8 cellular contexts compared by ENCODE assay signal in the genomic region with DNA sequence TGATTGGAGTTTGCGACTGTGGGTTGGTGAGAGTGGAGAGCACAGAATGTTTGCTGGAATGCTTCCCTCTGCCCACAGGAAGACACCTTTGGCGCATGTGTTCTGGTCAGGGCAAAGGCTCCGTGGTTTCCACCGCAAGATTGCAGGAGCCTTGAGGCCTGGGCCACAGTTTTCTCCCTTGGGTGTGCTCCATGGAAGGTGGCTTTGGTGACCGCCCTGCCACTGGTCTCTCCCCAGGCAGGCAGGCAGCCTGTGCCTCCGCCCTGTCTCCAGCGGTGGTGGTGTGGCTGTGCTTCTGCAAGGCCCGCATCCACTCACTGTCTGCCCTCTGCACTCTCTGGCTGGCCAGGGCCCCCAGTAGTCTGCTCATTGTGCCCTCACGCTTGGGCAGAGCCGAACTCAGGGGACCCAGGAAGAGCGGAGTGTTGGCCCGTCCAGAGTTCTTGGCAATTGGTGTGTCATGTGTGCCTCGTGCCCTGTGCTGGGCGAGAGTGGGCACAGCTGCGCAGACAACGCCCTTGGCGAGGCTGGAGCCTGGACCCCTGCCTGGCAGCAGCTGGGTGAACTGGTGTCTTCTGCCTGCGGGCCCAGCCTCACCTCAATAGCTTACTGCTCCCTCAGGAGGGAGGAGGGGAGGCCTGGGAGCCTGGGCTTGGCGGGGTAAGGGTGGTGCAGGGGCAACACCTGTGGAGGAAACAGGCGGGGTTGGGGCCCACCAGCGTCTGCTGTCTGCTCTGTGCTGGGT. TPM values are rescaled to one million over a fixed set of nuclear protein-coding genes. Genes with fewer than 3 reads are reported as not detected.
DNase-seq lines count a peak whose midpoint lies in the region; ATAC-seq, FAIRE-seq and TF ChIP-seq lines count a peak whose summit lies in the region.

No MANE protein-coding gene starts in this region.

- H4K5ac ChIP-seq in IMR-90 (ENCODE audit: low read depth, low read length), result no peak overlapping the region; the same call in 1 of the 2 replicates

- H3K27me3 ChIP-seq in ACC112 (ENCODE audit: insufficient read depth, low read length), result peaks cover 6% of the 10 kb centered on the region; the same call in 1 of the 2 replicates
- no peaks in the 10 kb centered on the region; the same call in none of the 2 replicates for H3K27me3 ChIP-seq in IMR-90 (ENCODE audit: control insufficient read depth, insufficient read depth, low read length)
- peaks cover 3% of the 10 kb centered on the region for H3K27me3 ChIP-seq in astrocyte (ENCODE audit: insufficient read depth, low read length)

- peak overlapping the region; percentile 74; the same call in 1 of the 2 replicates for H2AK5ac ChIP-seq in IMR-90 (ENCODE audit: low read depth, low read length)

- H2BK5ac ChIP-seq in IMR-90 (ENCODE audit: low read depth, low read length, poor library complexity, severe bottlenecking), result no peak overlapping the region

- no peak for ATAC-seq in IMR-90 (ENCODE audit: low read depth)

- H3K4me2 ChIP-seq in IMR-90 (ENCODE audit: low read depth, low read length) (peak overlapping the region; percentile 93), astrocyte (ENCODE audit: low read length) (peak overlapping the region; percentile 95)

- peak overlapping the region; percentile 97 for H2AK9ac ChIP-seq in IMR-90 (replicated peaks; ENCODE audit: low read depth, low read length, poor library complexity)

- no peak for TF ChIP-seq RAD21 in IMR-90 (IDR thresholded peaks at IDR 0.05; ENCODE audit: low read length)

- no peak overlapping the region for H3K4ac ChIP-seq in IMR-90 (ENCODE audit: low read depth, low read length)

- TF ChIP-seq CTCF in IMR-90 (conservative IDR thresholded peaks at IDR 0.05; ENCODE audit: low read depth, low read length) (no peak), astrocyte (IDR thresholded peaks at IDR 0.05; ENCODE audit: insufficient read depth, low read depth, low read length) (no peak), mesothelial cell of epicardium (IDR thresholded peaks at IDR 0.05; ENCODE audit: unreplicated experiment) (no peak)

- no peak overlapping the region for H3K18ac ChIP-seq in IMR-90 (ENCODE audit: low read depth, low read length)

- H3K23ac ChIP-seq in IMR-90 (ENCODE audit: low read depth, low read length), result no peak overlapping the region

- H3K79me1 ChIP-seq in IMR-90 (ENCODE audit: low read depth in 1 of 2, low read length in 2 of 2), result peaks cover 0 to 53% of the 10 kb centered on the region in 2 experiments; a peak in 2 of 4 replicates

- H3K9me3 ChIP-seq in IMR-90 (ENCODE audit: control insufficient read depth, insufficient read depth, low read length), result no peaks in the 10 kb centered on the region
- no peaks in the 10 kb centered on the region for H3K9me3 ChIP-seq in astrocyte (ENCODE audit: insufficient read depth, low read depth, low read length)

- dilution Hi-C loops in IMR-90 (cut with HindIII; ENCODE audit: low sequenced_read_pairs, unreplicated experiment), result no loop called here

- DNase-seq in IMR-90 (peak; percentile 16), astrocyte (ENCODE audit: low read depth) (peak; percentile 82), mesothelial cell of epicardium (ENCODE audit: low spot score in 2 of 2, unreplicated experiment in 2 of 2) (no peak), DMS153 treated with DMSO at 0.1 percent for 48 hours (lab: John Stamatoyannopoulos, UW; ENCODE audit: unreplicated experiment) (no peak), NK-92 (lab: John Stamatoyannopoulos, UW; ENCODE audit: unreplicated experiment) (no peak), NOMO-1 treated with DMSO at 0.1 percent for 48 hours (lab: John Stamatoyannopoulos, UW; ENCODE audit: unreplicated experiment) (no peak), activated gamma-delta T cell (lab: John Stamatoyannopoulos, UW) (no peak)

- BruUV-seq in IMR-90 (replicated peaks; lab: Mats Ljungman, UMichigan), result no TSS peak

- peak overlapping the region; percentile 91 for H3K27ac ChIP-seq in ACC112 (ENCODE audit: low read depth, low read length)
- H3K27ac ChIP-seq in IMR-90 (ENCODE audit: insufficient read depth, low read length), result peak overlapping the region; percentile 28; the same call in 1 of the 2 replicates
- H3K27ac ChIP-seq in astrocyte (ENCODE audit: low read depth, low read length), result peak overlapping the region; percentile 10

- intact Hi-C loops in IMR-90 (cut with micrococcal nuclease), result loop anchor here (5.0 kb wide), 1 partner anchor 40 kb away; a partner anchor contains a TSS

- H3K14ac ChIP-seq in IMR-90 (replicated peaks; ENCODE audit: low read depth, low read length), result no peak overlapping the region

- 97% methylated on average over 6 of the region's 21 CpGs; no CpG with 5 or more reads in 1 of the 2 experiments for WGBS in IMR-90 (ENCODE audit: extremely low coverage in 2 of 2, insufficient read length in 1 of 2), 2 experiments

- no peaks in the 10 kb centered on the region for H3K36me3 ChIP-seq in ACC112 (ENCODE audit: insufficient read depth, low read length)
- H3K36me3 ChIP-seq in IMR-90 (ENCODE audit: control insufficient read depth, insufficient read depth, low read length), result peaks cover 11% of the 10 kb centered on the region
- H3K36me3 ChIP-seq in astrocyte (ENCODE audit: insufficient read depth, low read length), result peaks cover 2% of the 10 kb centered on the region

- H3K4me3 Mint-ChIP-seq in astrocyte (ENCODE audit: unreplicated experiment) (peak overlapping the region; percentile 92), mesothelial cell of epicardium (peak overlapping the region; percentile 90)

- H3K9me1 ChIP-seq in IMR-90 (ENCODE audit: insufficient read depth, low read length), result peaks cover 24% of the 10 kb centered on the region

- H3K4me1 ChIP-seq in ACC112 (ENCODE audit: control insufficient read depth, insufficient read depth, low read length, unreplicated experiment), result peaks cover 19% of the 10 kb centered on the region
- H3K4me1 ChIP-seq in IMR-90 (ENCODE audit: control insufficient read depth, insufficient read depth, low read length), result peaks cover 19% of the 10 kb centered on the region
- H3K4me1 ChIP-seq in astrocyte (ENCODE audit: insufficient read depth, low read length), result peaks cover 20% of the 10 kb centered on the region

- 0 out of 4 replicates have a peak overlapping the region, but pooled peaks of 1 of the 2 experiments have one; percentile 28 for H4K8ac ChIP-seq in IMR-90 (ENCODE audit: low read depth in 2 of 2, low read length in 2 of 2)

- peaks cover 3% of the 10 kb centered on the region for H3K36me3 Mint-ChIP-seq in astrocyte (ENCODE audit: low read depth, unreplicated experiment)
- no peaks in the 10 kb centered on the region for H3K36me3 Mint-ChIP-seq in mesothelial cell of epicardium

- H3K9ac ChIP-seq in IMR-90 (ENCODE audit: low read depth, low read length), result peak overlapping the region; percentile 91; the same call in 1 of the 2 replicates
- H3K9ac ChIP-seq in astrocyte (ENCODE audit: low read length), result peak overlapping the region; percentile 95

- POLR2A ChIA-PET in IMR-90 (lab: Charles Lee; ENCODE audit: unreplicated experiment), result no interaction called here

- peaks cover 20% of the 10 kb centered on the region for H3K4me1 Mint-ChIP-seq in astrocyte (ENCODE audit: low read depth, unreplicated experiment)
- peaks cover 19% of the 10 kb centered on the region for H3K4me1 Mint-ChIP-seq in mesothelial cell of epicardium

- no peak overlapping the region for H2AFZ ChIP-seq in ACC112 (ENCODE audit: low read length, unreplicated experiment)
- no peak overlapping the region for H2AFZ ChIP-seq in IMR-90 (replicated peaks; ENCODE audit: low read length, poor library complexity)
- no peak overlapping the region for H2AFZ ChIP-seq in astrocyte (ENCODE audit: low read depth, low read length)

- no peak overlapping the region for H2BK20ac ChIP-seq in IMR-90 (ENCODE audit: low read depth, low read length)

- H4K20me1 ChIP-seq in IMR-90 (ENCODE audit: insufficient read depth, low read length) (peaks cover 65% of the 10 kb centered on the region), astrocyte (ENCODE audit: insufficient read depth, low read length) (peaks cover 65% of the 10 kb centered on the region)

- H3K79me2 ChIP-seq in ACC112 (ENCODE audit: control insufficient read depth, insufficient read depth, low read length, unreplicated experiment) (peaks cover 67% of the 10 kb centered on the region), astrocyte (ENCODE audit: insufficient read depth, low read length) (peaks cover 69% of the 10 kb centered on the region)

- peak overlapping the region; percentile 86 for H3K4me3 ChIP-seq in ACC112 (ENCODE audit: low read depth, low read length)
- H3K4me3 ChIP-seq in IMR-90 (ENCODE audit: insufficient read depth, low read depth, low read length), result no peak overlapping the region
- peak overlapping the region; percentile 88 for H3K4me3 ChIP-seq in astrocyte (ENCODE audit: insufficient read depth, low read depth, low read length)

- H2BK120ac ChIP-seq in IMR-90 (ENCODE audit: low read depth, low read length), result no peak overlapping the region

- H3K27me3 Mint-ChIP-seq in astrocyte (ENCODE audit: low read depth, unreplicated experiment) (peaks cover 6% of the 10 kb centered on the region), mesothelial cell of epicardium (ENCODE audit: low read depth) (peaks cover 5% of the 10 kb centered on the region)

- no peak overlapping the region for H2BK15ac ChIP-seq in IMR-90 (ENCODE audit: low read depth, low read length)

- no peak overlapping the region for H4K91ac ChIP-seq in IMR-90 (ENCODE audit: insufficient read depth, low read depth, low read length)

- CTCF ChIA-PET in IMR-90 (lab: Yijun Ruan, JAX), result interaction anchor here (1.3 kb wide), 1 partner anchor 146 kb away, joined by 4 read pairs; no protein-coding TSS in a partner anchor

- no peak for FAIRE-seq in astrocyte (lab: Jason Lieb, UNC)

- H3K27ac Mint-ChIP-seq in astrocyte (ENCODE audit: unreplicated experiment), result no peak overlapping the region
- peak overlapping the region; percentile 96 for H3K27ac Mint-ChIP-seq in mesothelial cell of epicardium

- in situ Hi-C loops in IMR-90 (cut with MboI; ENCODE audit: low sequenced_read_pairs), result no loop called here

- H3K9me3 Mint-ChIP-seq in astrocyte (ENCODE audit: unreplicated experiment) (peaks cover 2% of the 10 kb centered on the region), mesothelial cell of epicardium (no peaks in the 10 kb centered on the region)

- no peak for TF ChIP-seq POLR2A in IMR-90 (IDR thresholded peaks at IDR 0.05; ENCODE audit: low read depth, low read length)

- no peak overlapping the region for H3K56ac ChIP-seq in IMR-90 (ENCODE audit: extremely low read depth, insufficient read depth, low read length)

RNA-seq across cellular contexts. Expression of a gene that starts 2.0 kb away (rescaled TPM):
- total RNA-seq in IMR-90 (2012; rRNA removed) (465 and 524 TPM in 2 replicates), astrocyte (214 and 217 TPM in 2 replicates), mesothelial cell of epicardium (129 to 136 TPM (median 135 TPM) in 3 replicates)
- polyA plus RNA-seq in IMR-90 (2012; rRNA removed), result 548 and 630 TPM in 2 replicates
- 522 and 1,067 TPM in 2 replicates for polyA plus RNA-seq in IMR-90 (2012; cell fraction: cytosol; rRNA removed)
- polyA plus RNA-seq in IMR-90 (2012; cell fraction: nucleus; rRNA removed; ENCODE audit: low replicate concordance), result 571 and 1,090 TPM in 2 replicates

RNA-seq across cellular contexts. Expression of a gene that starts 7.7 kb away (rescaled TPM):
- total RNA-seq in IMR-90 (2012; rRNA removed) (1.1 and 1.4 TPM in 2 replicates), astrocyte (1.1 and 1.4 TPM in 2 replicates), mesothelial cell of epicardium (2.5 to 2.6 TPM (median 2.5 TPM) in 3 replicates)
- polyA plus RNA-seq in IMR-90 (2012; rRNA removed), result 1.7 and 2.6 TPM in 2 replicates
- polyA plus RNA-seq in IMR-90 (2012; cell fraction: cytosol; rRNA removed), result 1.5 and 2.6 TPM in 2 replicates
- polyA plus RNA-seq in IMR-90 (2012; cell fraction: nucleus; rRNA removed; ENCODE audit: low replicate concordance), result 2.1 and 4.8 TPM in 2 replicates

RNA-seq across cellular contexts. Expression of a gene that starts 23.6 kb away (rescaled TPM):
- total RNA-seq in IMR-90 (2012; rRNA removed) (1.7 and 2.0 TPM in 2 replicates), astrocyte (3.8 and 4.9 TPM in 2 replicates), mesothelial cell of epicardium (10.8 to 14.2 TPM (median 11.8 TPM) in 3 replicates)
- polyA plus RNA-seq in IMR-90 (2012; rRNA removed), result 2.6 TPM in 2 replicates
- polyA plus RNA-seq in IMR-90 (2012; cell fraction: cytosol; rRNA removed), result 3.8 and 4.0 TPM in 2 replicates
- polyA plus RNA-seq in IMR-90 (2012; cell fraction: nucleus; rRNA removed; ENCODE audit: low replicate concordance), result 4.9 and 9.5 TPM in 2 replicates

RNA-seq across cellular contexts. Expression of a gene that starts 32.9 kb away (rescaled TPM):
- 48.9 TPM in 2 replicates for total RNA-seq in IMR-90 (2012; rRNA removed)
- polyA plus RNA-seq in IMR-90 (2012; rRNA removed), result 95.4 and 121 TPM in 2 replicates
- 115 and 152 TPM in 2 replicates for polyA plus RNA-seq in IMR-90 (2012; cell fraction: cytosol; rRNA removed)
- 146 and 244 TPM in 2 replicates for polyA plus RNA-seq in IMR-90 (2012; cell fraction: nucleus; rRNA removed; ENCODE audit: low replicate concordance)
- total RNA-seq in astrocyte, result 50.8 and 53.3 TPM in 2 replicates
- total RNA-seq in mesothelial cell of epicardium, result 53.9 to 56.9 TPM (median 54.2 TPM) in 3 replicates

RNA-seq across cellular contexts. Expression of a gene that starts 38.9 kb away (rescaled TPM):
- total RNA-seq in IMR-90 (2012; rRNA removed) (4.3 and 4.7 TPM in 2 replicates), astrocyte (19.8 and 21.8 TPM in 2 replicates), mesothelial cell of epicardium (19.3 to 20.9 TPM (median 20.2 TPM) in 3 replicates)
- 13.0 and 15.4 TPM in 2 replicates for polyA plus RNA-seq in IMR-90 (2012; rRNA removed)
- 20.6 and 27.3 TPM in 2 replicates for polyA plus RNA-seq in IMR-90 (2012; cell fraction: cytosol; rRNA removed)
- 46.8 and 78.0 TPM in 2 replicates for polyA plus RNA-seq in IMR-90 (2012; cell fraction: nucleus; rRNA removed; ENCODE audit: low replicate concordance)

Comparison
In these comparisons a context has a peak if more than half of its experiments do, and no peak if none do; other contexts are left out.
1. H3K27ac ChIP-seq: peak in every context shown above with its lines; median percentile 91 in ACC112; 28 in IMR-90; 10 in astrocyte.
2. DNase-seq: peak in IMR-90 (single experiment) and astrocyte (single experiment); none in mesothelial cell of epicardium (0 of 2), DMS153 treated with DMSO at 0.1 percent for 48 hours (single experiment), NK-92 (single experiment), NOMO-1 treated with DMSO at 0.1 percent for 48 hours (single experiment) and activated gamma-delta T cell (single experiment).